ENCODE assay signal across 8 cellular contexts in genomic region chr11:27319065-27319464, GRCh38. TPM values are rescaled to one million over a fixed set of nuclear protein-coding genes. Genes with fewer than 3 reads are reported as not detected.
DNase-seq lines count a peak whose midpoint lies in the region; ATAC-seq, FAIRE-seq and TF ChIP-seq lines count a peak whose summit lies in the region.

No MANE protein-coding gene starts in this region.

- no peak for FAIRE-seq in frontal cortex (lab: Jason Lieb, UNC)

- intact Hi-C loops in left ventricle myocardium superior (cut with micrococcal nuclease), result no loop called here

- DNase-seq in GM13976 (ENCODE audit: low spot score), result peak; percentile 72
- DNase-seq in fibroblast of the aortic adventitia (ENCODE audit: low read depth), result peak; percentile 58
- no peak for DNase-seq in NCI-H2029 treated with DMSO at 0.1 percent for 48 hours (lab: John Stamatoyannopoulos, UW)
- DNase-seq in 8988T, result no peak
- no peak for DNase-seq in frontal cortex (ENCODE audit: low spot score in 2 of 2)
- no peak for DNase-seq in left ventricle myocardium superior

- ATAC-seq in GM21381 (IDR thresholded peaks at IDR 0.05; ENCODE audit: unreplicated experiment) (peak; percentile 97), HG03432 (IDR thresholded peaks at IDR 0.05; ENCODE audit: unreplicated experiment) (peak; percentile 100), left ventricle myocardium superior (no peak)

- H3K4me3 ChIP-seq in fibroblast of the aortic adventitia (ENCODE audit: low read depth, low read length), result no peak overlapping the region

- in situ Hi-C loops in GM13976 (cut with MboI; ENCODE audit: low sequenced_read_pairs, unreplicated experiment), result no loop called here

- no peak for TF ChIP-seq CTCF in GM13976 (IDR thresholded peaks at IDR 0.05; ENCODE audit: borderline replicate concordance, control extremely low read depth, extremely low read depth, insufficient read depth, missing control alignments)
- TF ChIP-seq CTCF in fibroblast of the aortic adventitia (IDR thresholded peaks at IDR 0.05; ENCODE audit: insufficient read depth, low read length), result no peak

RNA-seq across cellular contexts. Expression of gene CCDC34, which starts 44.0 kb away (rescaled TPM):
- 6.3 and 10.7 TPM in 2 replicates for total RNA-seq in fibroblast of the aortic adventitia (ENCODE audit: low replicate concordance)
- 13.0 TPM for total RNA-seq in frontal cortex
- total RNA-seq in left ventricle myocardium superior, result 9.8 TPM

Comparison
In these comparisons a context has a peak if more than half of its experiments do, and no peak if none do; other contexts are left out.
1. DNase-seq: peak in GM13976 (single experiment) and fibroblast of the aortic adventitia (single experiment); none in NCI-H2029 treated with DMSO at 0.1 percent for 48 hours (single experiment), 8988T (single experiment), frontal cortex (0 of 2) and left ventricle myocardium superior (single experiment).